8 cellular contexts compared by ENCODE assay signal in the genomic region with DNA sequence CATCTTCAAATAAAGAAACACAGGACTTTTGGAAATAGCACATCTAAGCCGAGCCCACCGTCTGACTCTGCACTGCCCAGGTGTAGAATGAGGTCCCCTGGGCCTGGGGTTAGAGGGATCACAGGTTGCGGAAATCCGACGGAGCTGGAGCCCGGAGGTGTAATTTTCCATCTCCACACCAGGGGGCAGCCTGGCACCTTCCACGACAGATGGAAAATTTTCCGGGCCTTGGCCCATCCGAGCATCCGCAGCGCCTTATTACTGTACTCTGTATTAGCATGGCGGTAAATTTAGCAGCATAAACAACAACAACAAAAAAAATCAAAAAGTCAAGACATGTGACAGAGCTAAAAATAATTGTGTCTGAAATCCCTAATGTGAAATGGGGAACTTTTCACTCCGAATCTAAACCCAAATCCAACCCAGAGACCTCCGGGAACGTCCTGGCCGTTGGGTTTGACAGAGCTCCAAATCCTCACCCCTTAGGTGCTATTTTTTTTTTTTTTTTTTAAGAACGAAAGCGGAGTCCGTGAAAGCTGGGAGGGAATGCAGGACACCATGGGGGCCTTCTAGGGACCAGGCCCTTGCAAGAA.
A peak's percentile ranks its signal among the peaks of the same experiment; 100 is the strongest.
DNase-seq lines count a peak whose midpoint lies in the region; ATAC-seq and TF ChIP-seq lines count a peak whose summit lies in the region.

No MANE protein-coding gene starts in this region.

- peak; percentile 39 for ATAC-seq in GM18861 (IDR thresholded peaks at IDR 0.05; ENCODE audit: unreplicated experiment)

- no peaks in the 10 kb centered on the region for H4K20me1 ChIP-seq in MM.1S (ENCODE audit: insufficient read depth, low read length)
- H4K20me1 ChIP-seq in SU-DHL-6 (ENCODE audit: low read depth, low read length): no peaks in the 10 kb centered on the region

- 19 to 26% (median 25%) methylated on average over 19 of the region's 19 CpGs for WGBS in adrenal gland, 4 donors

- peak; percentile 13 for DNase-seq in AG04450 (ENCODE audit: low read depth, low spot score)
- peak; percentile 31 for DNase-seq in MM.1S
- peak; percentile 62 to 90 (median 79) for DNase-seq in adrenal gland
- DNase-seq in right atrium auricular region (ENCODE audit: low spot score): peak; percentile 70
- no peak for DNase-seq in retinal pigment epithelial cell (ENCODE audit: low read depth)
- no peak for DNase-seq in effector CD8-positive, alpha-beta T cell (lab: John Stamatoyannopoulos, UW)

- no peak overlapping the region for H3K4me3 ChIP-seq in AG04450 (ENCODE audit: low read depth, low read length)
- no peak overlapping the region for H3K4me3 ChIP-seq in MM.1S (ENCODE audit: low read length)
- H3K4me3 ChIP-seq in SU-DHL-6 (ENCODE audit: insufficient read depth, low read length, poor library complexity, severe bottlenecking): no peak overlapping the region
- H3K4me3 ChIP-seq in adrenal gland: no peak overlapping the region
- H3K4me3 ChIP-seq in right atrium auricular region: no peak overlapping the region
- no peak overlapping the region for H3K4me3 ChIP-seq in retinal pigment epithelial cell (ENCODE audit: low read length)

- H3K4me1 ChIP-seq in MM.1S (ENCODE audit: low read length): no peaks in the 10 kb centered on the region
- H3K4me1 ChIP-seq in adrenal gland (replicated peaks in 1 of 2): no peaks in the 10 kb centered on the region
- H3K4me1 ChIP-seq in right atrium auricular region: peaks cover 0 to 7% of the 10 kb centered on the region in 2 donors

- no peaks in the 10 kb centered on the region for H3K9me2 ChIP-seq in MM.1S (replicated peaks; ENCODE audit: insufficient read depth, low read length)
- H3K9me2 ChIP-seq in SU-DHL-6 (replicated peaks; ENCODE audit: insufficient read depth, low read length): no peaks in the 10 kb centered on the region

- peaks cover 2% of the 10 kb centered on the region for H3K27me3 ChIP-seq in AG04450 (ENCODE audit: control insufficient read depth, insufficient read depth, low read length)
- H3K27me3 ChIP-seq in MM.1S (replicated peaks; ENCODE audit: insufficient read depth, low read length): no peaks in the 10 kb centered on the region
- no peaks in the 10 kb centered on the region for H3K27me3 ChIP-seq in SU-DHL-6 (ENCODE audit: low read length)
- no peaks in the 10 kb centered on the region for H3K27me3 ChIP-seq in adrenal gland
- H3K27me3 ChIP-seq in right atrium auricular region: no peaks in the 10 kb centered on the region

- TF ChIP-seq POLR2A in adrenal gland (IDR thresholded peaks at IDR 0.05): no peak

- H2AFZ ChIP-seq in MM.1S (ENCODE audit: low read length): no peak overlapping the region
- H2AFZ ChIP-seq in SU-DHL-6 (ENCODE audit: low read depth, low read length, severe bottlenecking): no peak overlapping the region

- intact Hi-C loops in adrenal gland (cut with DNase I): loop anchor here in 1 of 2 donors (10.0 kb wide), 2 partner anchors 140 to 500 kb away; a partner anchor contains a TSS

- H3K4me2 ChIP-seq in MM.1S (ENCODE audit: low read depth, low read length) (no peak overlapping the region), SU-DHL-6 (ENCODE audit: low read depth, low read length, poor library complexity, severe bottlenecking) (no peak overlapping the region)

- CTCF ChIA-PET in AG04450 (lab: Charles Lee): interaction anchor here (0.6 to 4.2 kb wide), 33 partner anchors 9 to 1670 kb away, joined by 3 to 82 read pairs (median 3); a partner anchor contains a TSS

- H3F3A ChIP-seq in MM.1S (ENCODE audit: insufficient read depth, low read length) (no peaks in the 10 kb centered on the region), SU-DHL-6 (ENCODE audit: insufficient read depth) (no peaks in the 10 kb centered on the region)

- TF ChIP-seq CTCF in AG04450 (IDR thresholded peaks at IDR 0.05; ENCODE audit: low read depth, low read length): peak; percentile 84
- TF ChIP-seq CTCF in MM.1S (IDR thresholded peaks at IDR 0.05; ENCODE audit: low read length): peak; percentile 58
- TF ChIP-seq CTCF in SU-DHL-6 (IDR thresholded peaks at IDR 0.05; ENCODE audit: insufficient read depth, low read length, poor library complexity, severe bottlenecking): peak; percentile 56
- TF ChIP-seq CTCF in adrenal gland (IDR thresholded peaks at IDR 0.05): peak; percentile 83 to 94 (median 90)
- TF ChIP-seq CTCF in right atrium auricular region (IDR thresholded peaks at IDR 0.05): peak; percentile 88 to 93
- peak; percentile 89 for TF ChIP-seq CTCF in retinal pigment epithelial cell (conservative IDR thresholded peaks at IDR 0.05; ENCODE audit: low read depth, low read length)

- no peaks in the 10 kb centered on the region for H3K9me3 ChIP-seq in AG04450 (ENCODE audit: control insufficient read depth, insufficient read depth, low read length)
- no peaks in the 10 kb centered on the region for H3K9me3 ChIP-seq in MM.1S (replicated peaks; ENCODE audit: insufficient read depth, low read length)
- no peaks in the 10 kb centered on the region for H3K9me3 ChIP-seq in SU-DHL-6 (ENCODE audit: insufficient read depth, low read length)
- H3K9me3 ChIP-seq in adrenal gland (replicated peaks in 1 of 3): no peaks in the 10 kb centered on the region
- no peaks in the 10 kb centered on the region for H3K9me3 ChIP-seq in right atrium auricular region

- H3K36me3 ChIP-seq in MM.1S (replicated peaks; ENCODE audit: insufficient read depth, low read length) (no peaks in the 10 kb centered on the region), SU-DHL-6 (ENCODE audit: low read length) (no peaks in the 10 kb centered on the region), adrenal gland (replicated peaks in 1 of 2) (no peaks in the 10 kb centered on the region), right atrium auricular region (no peaks in the 10 kb centered on the region)

- H3K27ac ChIP-seq in AG04450 (ENCODE audit: low read depth, low read length): no peak overlapping the region
- H3K27ac ChIP-seq in MM.1S (ENCODE audit: low read length): no peak overlapping the region
- no peak overlapping the region for H3K27ac ChIP-seq in SU-DHL-6 (ENCODE audit: low read depth, low read length)
- H3K27ac ChIP-seq in adrenal gland: no peak overlapping the region
- no peak overlapping the region for H3K27ac ChIP-seq in right atrium auricular region

- H3K79me2 ChIP-seq in MM.1S (ENCODE audit: low read length): no peaks in the 10 kb centered on the region
- no peaks in the 10 kb centered on the region for H3K79me2 ChIP-seq in SU-DHL-6 (ENCODE audit: insufficient read depth, low read length)

- POLR2A ChIA-PET in AG04450 (lab: Yijun Ruan, JAX): interaction anchor here (1.0 kb wide), 1 partner anchor 142 kb away, joined by 5 read pairs; a partner anchor contains a TSS

- H3K9ac ChIP-seq in MM.1S (ENCODE audit: low read length) (no peak overlapping the region), SU-DHL-6 (ENCODE audit: low read length) (no peak overlapping the region)

Comparison
In these comparisons a context has a peak if more than half of its experiments do, and no peak if none do; other contexts are left out.
1. DNase-seq: peak in AG04450 (single experiment), MM.1S (single experiment), adrenal gland (7 of 7) and right atrium auricular region (single experiment); none in retinal pigment epithelial cell (single experiment) and effector CD8-positive, alpha-beta T cell (single experiment).
2. Peak in every context shown above with its lines, with median percentiles within 50 percentile points of each other: CTCF ChIP-seq.